Comparison of ENCODE assay signal across 8 cellular contexts in the genomic region with DNA sequence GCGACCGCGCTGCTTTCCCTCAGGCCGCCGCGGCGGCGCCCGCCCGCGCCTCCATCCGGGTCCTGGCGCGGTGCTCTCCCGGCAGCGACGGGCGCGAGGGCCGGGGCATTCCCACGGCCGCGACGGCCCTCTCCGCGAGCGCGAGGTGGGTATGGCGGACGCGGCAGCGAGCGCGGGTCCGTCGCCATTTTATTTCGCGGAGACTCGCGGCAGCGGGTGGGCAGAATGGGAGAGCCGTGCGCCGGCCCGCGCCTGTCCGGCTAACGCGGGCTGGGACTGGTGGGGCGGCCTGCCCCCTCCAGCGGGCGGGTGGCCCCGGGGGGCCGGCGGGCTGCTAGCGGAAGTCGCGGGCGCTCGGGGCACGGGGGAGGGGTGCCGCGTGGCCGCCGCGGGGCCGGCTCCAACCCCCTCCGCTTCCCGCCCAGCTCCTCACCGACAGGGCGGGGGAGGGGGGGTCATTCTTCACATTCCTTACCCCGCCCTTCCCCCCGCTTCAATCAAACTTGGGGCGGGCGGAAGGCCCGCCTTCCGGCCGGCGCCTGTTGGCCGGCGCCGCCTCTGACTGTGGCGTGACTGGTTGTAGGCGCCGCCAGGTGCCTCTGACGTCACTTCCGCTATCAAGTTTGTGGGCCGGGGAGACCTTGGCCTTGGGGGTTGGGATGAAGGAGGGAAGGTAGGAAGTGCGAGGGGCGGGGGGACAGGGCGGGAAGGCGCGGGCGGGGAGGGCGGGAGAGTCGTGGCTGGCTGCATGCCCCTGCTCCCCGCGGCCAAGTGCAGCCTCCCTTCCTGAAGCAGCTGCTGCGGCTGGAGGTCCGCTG.
DNase-seq lines count a peak whose midpoint lies in the region; ATAC-seq and TF ChIP-seq lines count a peak whose summit lies in the region.

No MANE protein-coding gene starts in this region.

- intact Hi-C loops in left ventricle myocardium inferior (cut with micrococcal nuclease) = no loop called here

- no peaks in the 10 kb centered on the region for H3K36me3 Mint-ChIP-seq in T-cell
- H3K36me3 Mint-ChIP-seq in progenitor cell of endocrine pancreas (ENCODE audit: insufficient read depth) = no peaks in the 10 kb centered on the region

- H3K27me3 ChIP-seq in left ventricle myocardium inferior (ENCODE audit: low read depth) = no peaks in the 10 kb centered on the region

- peak overlapping the region; percentile 78 to 87 (median 83) for H3K4me3 Mint-ChIP-seq in T-cell
- peak overlapping the region; percentile 95 for H3K4me3 Mint-ChIP-seq in progenitor cell of endocrine pancreas (ENCODE audit: low read depth)

- ATAC-seq in HG02870 (IDR thresholded peaks at IDR 0.05; ENCODE audit: unreplicated experiment) (peak; percentile 55), T-cell (replicated peaks in 1 of 4) (peak; percentile 67 to 75 (median 72))

- no peaks in the 10 kb centered on the region for H3K36me3 ChIP-seq in left ventricle myocardium inferior

- peaks cover 52 to 57% (median 52%) of the 10 kb centered on the region in 3 donors for H3K4me1 Mint-ChIP-seq in T-cell
- peaks cover 26% of the 10 kb centered on the region for H3K4me1 Mint-ChIP-seq in progenitor cell of endocrine pancreas (ENCODE audit: low read depth)

- DNase-seq in GM13977 (ENCODE audit: low spot score) = peak; percentile 95
- DNase-seq in NCI-H146 (lab: John Stamatoyannopoulos, UW) = peak; percentile 98
- peak; percentile 81 to 96 (median 93) for DNase-seq in T-cell
- DNase-seq in amniotic stem cell (lab: John Stamatoyannopoulos, UW) = peak; percentile 94
- DNase-seq in left ventricle myocardium inferior = peak; percentile 97
- peak; percentile 94 for DNase-seq in progenitor cell of endocrine pancreas (ENCODE audit: low spot score, unreplicated experiment)
- DNase-seq in ureter (ENCODE audit: low spot score) = peak; percentile 99

- H3K9me3 ChIP-seq in left ventricle myocardium inferior (replicated peaks) = no peaks in the 10 kb centered on the region

- H3K27ac Mint-ChIP-seq in T-cell (peak overlapping the region; percentile 77 to 86), progenitor cell of endocrine pancreas (peak overlapping the region; percentile 98)

- peak overlapping the region; percentile 100 for H3K27ac ChIP-seq in left ventricle myocardium inferior (replicated peaks)

- no peaks in the 10 kb centered on the region for H3K27me3 Mint-ChIP-seq in T-cell
- no peaks in the 10 kb centered on the region for H3K27me3 Mint-ChIP-seq in progenitor cell of endocrine pancreas

- in situ Hi-C loops in GM13977 (cut with MboI; ENCODE audit: low pct_unique_long_range_greater_than_20kb, low sequenced_read_pairs, unreplicated experiment) = no loop called here

- H3K9me3 Mint-ChIP-seq in T-cell = no peaks in the 10 kb centered on the region
- no peaks in the 10 kb centered on the region for H3K9me3 Mint-ChIP-seq in progenitor cell of endocrine pancreas (ENCODE audit: low read depth)

- TF ChIP-seq CTCF in GM13977 (IDR thresholded peaks at IDR 0.05; ENCODE audit: extremely low read depth, insufficient read depth, missing control alignments) (no peak), left ventricle myocardium inferior (IDR thresholded peaks at IDR 0.05; ENCODE audit: borderline replicate concordance) (peak; percentile 32), progenitor cell of endocrine pancreas (IDR thresholded peaks at IDR 0.05; ENCODE audit: unreplicated experiment) (peak; percentile 27)

- peak overlapping the region; percentile 91 for H3K4me3 ChIP-seq in left ventricle myocardium inferior

- POLR2A ChIA-PET in T-cell (lab: Charles Lee) = interaction anchor here (0.5 to 0.8 kb wide), 4 partner anchors 92 to 1722 kb away, joined by 3 to 5 read pairs (median 4); no protein-coding TSS in a partner anchor

- peaks cover 44% of the 10 kb centered on the region for H3K4me1 ChIP-seq in left ventricle myocardium inferior

- CTCF ChIA-PET in T-cell (lab: Charles Lee) = interaction anchor here in 1 of 2 donors (0.6 to 1.1 kb wide), 4 partner anchors 10 to 281 kb away, joined by 3 read pairs; no protein-coding TSS in a partner anchor

Comparison
In these comparisons a context has a peak if more than half of its experiments do, and no peak if none do; other contexts are left out.
1. Peak in every context shown above with its lines: DNase-seq, ATAC-seq, H3K4me3 ChIP-seq and H3K27ac ChIP-seq.